Comparison of ENCODE assay signal across 9 cellular contexts in genomic region chr2:63692002-63692606, GRCh38.
A peak's percentile ranks its signal among the peaks of the same experiment; 100 is the strongest.
DNase-seq lines count a peak whose midpoint lies in the region; ATAC-seq and TF ChIP-seq lines count a peak whose summit lies in the region.
"Had no signal": no experiment of that assay in that cellular context is flagged by ENCODE, and none has a peak within 500 bp of the region (broad histone marks: within the 10 kb centered on the region; RNA-seq: fewer than 3 reads in every experiment).

No MANE protein-coding gene starts in this region.

- H3F3A ChIP-seq in smooth muscle cell (ENCODE audit: low read depth), result no peaks in the 10 kb centered on the region

- no peak overlapping the region for H3K27ac ChIP-seq in WERI-Rb-1
- no peak overlapping the region for H3K27ac ChIP-seq in heart left ventricle
- H3K27ac ChIP-seq in smooth muscle cell (ENCODE audit: low read depth), result no peak overlapping the region

- H3K27me3 Mint-ChIP-seq in activated T-cell treated with anti-CD3 and anti-CD28 coated beads, Interleukin-2, amount 50 U/mL, for 4 hours (ENCODE audit: low read depth), result no peaks in the 10 kb centered on the region
- H3K27me3 Mint-ChIP-seq: activated naive CD4-positive, alpha-beta T cell treated with anti-CD3 and anti-CD28 coated beads, Interleukin-2, amount 50 U/mL, for 24 hours had no signal

- H3K9me3 ChIP-seq in WERI-Rb-1 (ENCODE audit: severe bottlenecking) (no peaks in the 10 kb centered on the region), heart left ventricle (no peaks in the 10 kb centered on the region), smooth muscle cell (replicated peaks; ENCODE audit: low read depth) (no peaks in the 10 kb centered on the region)

- H4K20me1 ChIP-seq in smooth muscle cell (ENCODE audit: low read depth), result no peaks in the 10 kb centered on the region

- intact Hi-C loops in heart left ventricle (cut with DNase I), result loop anchor here in 9 of 10 donors (2.0 to 10.0 kb wide), 7 partner anchors 163 to 323 kb away; partner anchors contain the start of gene VPS54 (in 1 of the 9)

- no peaks in the 10 kb centered on the region for H3K36me3 Mint-ChIP-seq in activated T-cell treated with anti-CD3 and anti-CD28 coated beads, Interleukin-2, amount 50 U/mL, for 4 hours (ENCODE audit: insufficient read depth)
- H3K36me3 Mint-ChIP-seq: activated naive CD4-positive, alpha-beta T cell treated with anti-CD3 and anti-CD28 coated beads, Interleukin-2, amount 50 U/mL, for 24 hours had no signal

- peak; percentile 8 for DNase-seq in activated T-cell treated with anti-CD3 and anti-CD28 coated beads for 4 hours
- no peak for DNase-seq in activated T-cell treated with anti-CD3 and anti-CD28 coated beads, Interleukin-2, amount 50 U/mL, for 4 hours
- peak; percentile 43 for DNase-seq in M059J (ENCODE audit: low read depth)
- DNase-seq in WERI-Rb-1, result no peak
- no peak for DNase-seq in heart left ventricle
- DNase-seq in smooth muscle cell (lab: John Stamatoyannopoulos, UW; ENCODE audit: unreplicated experiment), result no peak

- no peaks in the 10 kb centered on the region for H3K79me2 ChIP-seq in smooth muscle cell (ENCODE audit: low read depth)

- H3K9ac ChIP-seq in smooth muscle cell (ENCODE audit: low read depth), result no peak overlapping the region

- WGBS in heart left ventricle, 4 donors, result 0 to 4% (median 0%) methylated on average over 1 of the region's 1 CpG
- 5% methylated on average over 1 of the region's 1 CpG for WGBS in smooth muscle cell (ENCODE audit: low lambda C conversion rate)

- no peak for TF ChIP-seq POLR2A in heart left ventricle (IDR thresholded peaks at IDR 0.05)

- H3K4me1 ChIP-seq in heart left ventricle, result peaks cover 0 to 4% (median 0%) of the 10 kb centered on the region in 12 donors
- H3K4me1 ChIP-seq in smooth muscle cell (ENCODE audit: low read depth), result no peaks in the 10 kb centered on the region

- H3K9me3 Mint-ChIP-seq in activated T-cell treated with anti-CD3 and anti-CD28 coated beads, Interleukin-2, amount 50 U/mL, for 4 hours, result no peaks in the 10 kb centered on the region
- H3K9me3 Mint-ChIP-seq: activated naive CD4-positive, alpha-beta T cell treated with anti-CD3 and anti-CD28 coated beads, Interleukin-2, amount 50 U/mL, for 24 hours had no signal

- H3K4me3 ChIP-seq in WERI-Rb-1 (ENCODE audit: low read depth, low read length), result no peak overlapping the region
- no peak overlapping the region for H3K4me3 ChIP-seq in heart left ventricle
- no peak overlapping the region for H3K4me3 ChIP-seq in smooth muscle cell

- H3K27me3 ChIP-seq in WERI-Rb-1 (ENCODE audit: insufficient read depth, low read depth, severe bottlenecking), result no peaks in the 10 kb centered on the region
- no peaks in the 10 kb centered on the region for H3K27me3 ChIP-seq in heart left ventricle
- H3K27me3 ChIP-seq in smooth muscle cell (ENCODE audit: low read depth), result no peaks in the 10 kb centered on the region

- TF ChIP-seq CTCF in WERI-Rb-1 (IDR thresholded peaks at IDR 0.05; ENCODE audit: low read depth, low read length) (peak; percentile 19; the same call in 1 of the 2 replicates), heart left ventricle (IDR thresholded peaks at IDR 0.05) (peak; percentile 38 to 72 (median 62)), smooth muscle cell (IDR thresholded peaks at IDR 0.05; ENCODE audit: borderline replicate concordance, insufficient read depth, poor library complexity, severe bottlenecking) (peak; percentile 66)

- no peaks in the 10 kb centered on the region for H3K4me1 Mint-ChIP-seq in activated T-cell treated with anti-CD3 and anti-CD28 coated beads, Interleukin-2, amount 50 U/mL, for 4 hours (ENCODE audit: low read depth)
- H3K4me1 Mint-ChIP-seq: activated naive CD4-positive, alpha-beta T cell treated with anti-CD3 and anti-CD28 coated beads, Interleukin-2, amount 50 U/mL, for 24 hours had no signal

- ATAC-seq in activated T-cell treated with anti-CD3 and anti-CD28 coated beads, Interleukin-2, amount 50 U/mL, for 4 hours, result no peak
- ATAC-seq in heart left ventricle (peak in 1 of 4 donors; percentile 28), GM21717 (IDR thresholded peaks at IDR 0.05; ENCODE audit: unreplicated experiment) (no peak), HG02973 (IDR thresholded peaks at IDR 0.05; ENCODE audit: unreplicated experiment) (no peak)

- peak overlapping the region; percentile 69 for H2AFZ ChIP-seq in smooth muscle cell (ENCODE audit: low read depth)

- H3K4me3 Mint-ChIP-seq in activated T-cell treated with anti-CD3 and anti-CD28 coated beads, Interleukin-2, amount 50 U/mL, for 4 hours, result no peak overlapping the region
- H3K4me3 Mint-ChIP-seq: activated naive CD4-positive, alpha-beta T cell treated with anti-CD3 and anti-CD28 coated beads, Interleukin-2, amount 50 U/mL, for 24 hours had no signal

- H3K36me3 ChIP-seq in WERI-Rb-1, result no peaks in the 10 kb centered on the region
- no peaks in the 10 kb centered on the region for H3K36me3 ChIP-seq in heart left ventricle
- no peaks in the 10 kb centered on the region for H3K36me3 ChIP-seq in smooth muscle cell (ENCODE audit: low read depth)

- H3K4me2 ChIP-seq in smooth muscle cell, result peak overlapping the region; percentile 32

Comparison
In these comparisons a context has a peak if more than half of its experiments do, and no peak if none do; other contexts are left out.
1. DNase-seq: peak in activated T-cell treated with anti-CD3 and anti-CD28 coated beads for 4 hours (single experiment) and M059J (single experiment); none in activated T-cell treated with anti-CD3 and anti-CD28 coated beads, Interleukin-2, amount 50 U/mL, for 4 hours (single experiment), WERI-Rb-1 (single experiment), heart left ventricle (0 of 5) and smooth muscle cell (single experiment).
2. Peak in every context shown above with its lines, with median percentiles within 50 percentile points of each other: CTCF ChIP-seq.